In the genomic region with DNA sequence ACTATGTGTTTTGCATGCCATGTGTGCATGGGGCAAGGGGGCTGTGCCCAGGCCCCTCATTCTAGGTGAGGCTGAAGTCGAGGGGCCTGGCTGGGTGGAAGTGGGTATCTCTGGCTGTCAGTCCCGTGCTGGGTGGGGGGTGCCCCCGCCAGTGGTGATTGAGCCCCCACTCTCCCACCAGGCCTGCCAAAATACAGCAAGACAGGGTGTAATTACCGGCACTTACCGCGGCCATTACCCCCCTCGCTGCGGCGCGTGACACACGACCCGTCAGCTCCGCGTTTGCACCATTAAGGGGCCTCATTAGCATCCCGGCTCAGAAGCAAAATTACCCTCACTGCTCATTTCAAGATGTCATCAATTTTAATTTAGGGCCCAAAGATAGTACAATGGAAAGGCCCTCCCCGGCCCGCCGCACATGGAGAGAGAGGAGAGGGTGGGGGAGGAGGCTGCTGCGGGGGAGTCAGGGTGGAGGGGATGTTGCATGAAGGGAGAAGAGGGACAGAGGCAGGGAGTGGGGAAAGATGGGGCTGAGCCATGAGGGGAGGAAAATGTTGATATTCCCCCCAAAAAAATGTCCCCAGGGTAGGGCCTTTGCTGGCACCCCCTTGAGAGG, we compare ENCODE assay signal across 1 cellular context.
TF ChIP-seq lines count a peak whose summit lies in the region.

No MANE protein-coding gene starts in this region.

TF ChIP-seq in neural cell, 6 proteins besides CTCF, POLR2A, EP300 and RAD21:
- peak; percentile 23 for TF ChIP-seq MXI1 (conservative IDR thresholded peaks at IDR 0.05; ENCODE audit: poor library complexity, severe bottlenecking)
- TF ChIP-seq, protein P1, sequence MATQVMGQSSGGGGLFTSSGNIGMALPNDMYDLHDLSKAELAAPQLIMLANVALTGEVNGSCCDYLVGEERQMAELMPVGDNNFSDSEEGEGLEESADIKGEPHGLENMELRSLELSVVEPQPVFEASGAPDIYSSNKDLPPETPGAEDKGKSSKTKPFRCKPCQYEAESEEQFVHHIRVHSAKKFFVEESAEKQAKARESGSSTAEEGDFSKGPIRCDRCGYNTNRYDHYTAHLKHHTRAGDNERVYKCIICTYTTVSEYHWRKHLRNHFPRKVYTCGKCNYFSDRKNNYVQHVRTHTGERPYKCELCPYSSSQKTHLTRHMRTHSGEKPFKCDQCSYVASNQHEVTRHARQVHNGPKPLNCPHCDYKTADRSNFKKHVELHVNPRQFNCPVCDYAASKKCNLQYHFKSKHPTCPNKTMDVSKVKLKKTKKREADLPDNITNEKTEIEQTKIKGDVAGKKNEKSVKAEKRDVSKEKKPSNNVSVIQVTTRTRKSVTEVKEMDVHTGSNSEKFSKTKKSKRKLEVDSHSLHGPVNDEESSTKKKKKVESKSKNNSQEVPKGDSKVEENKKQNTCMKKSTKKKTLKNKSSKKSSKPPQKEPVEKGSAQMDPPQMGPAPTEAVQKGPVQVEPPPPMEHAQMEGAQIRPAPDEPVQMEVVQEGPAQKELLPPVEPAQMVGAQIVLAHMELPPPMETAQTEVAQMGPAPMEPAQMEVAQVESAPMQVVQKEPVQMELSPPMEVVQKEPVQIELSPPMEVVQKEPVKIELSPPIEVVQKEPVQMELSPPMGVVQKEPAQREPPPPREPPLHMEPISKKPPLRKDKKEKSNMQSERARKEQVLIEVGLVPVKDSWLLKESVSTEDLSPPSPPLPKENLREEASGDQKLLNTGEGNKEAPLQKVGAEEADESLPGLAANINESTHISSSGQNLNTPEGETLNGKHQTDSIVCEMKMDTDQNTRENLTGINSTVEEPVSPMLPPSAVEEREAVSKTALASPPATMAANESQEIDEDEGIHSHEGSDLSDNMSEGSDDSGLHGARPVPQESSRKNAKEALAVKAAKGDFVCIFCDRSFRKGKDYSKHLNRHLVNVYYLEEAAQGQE (IDR thresholded peaks at IDR 0.05; ENCODE audit: borderline replicate concordance), result no peak
- TF ChIP-seq SMC3 (conservative IDR thresholded peaks at IDR 0.05; ENCODE audit: poor library complexity), result no peak
- TF ChIP-seq POLR2AphosphoS5 (IDR thresholded peaks at IDR 0.05), result peak; percentile 94
- TF ChIP-seq TAF1 (IDR thresholded peaks at IDR 0.05; ENCODE audit: low read depth), result no peak
